ENCODE assay signal across 11 cellular contexts in the genomic region with DNA sequence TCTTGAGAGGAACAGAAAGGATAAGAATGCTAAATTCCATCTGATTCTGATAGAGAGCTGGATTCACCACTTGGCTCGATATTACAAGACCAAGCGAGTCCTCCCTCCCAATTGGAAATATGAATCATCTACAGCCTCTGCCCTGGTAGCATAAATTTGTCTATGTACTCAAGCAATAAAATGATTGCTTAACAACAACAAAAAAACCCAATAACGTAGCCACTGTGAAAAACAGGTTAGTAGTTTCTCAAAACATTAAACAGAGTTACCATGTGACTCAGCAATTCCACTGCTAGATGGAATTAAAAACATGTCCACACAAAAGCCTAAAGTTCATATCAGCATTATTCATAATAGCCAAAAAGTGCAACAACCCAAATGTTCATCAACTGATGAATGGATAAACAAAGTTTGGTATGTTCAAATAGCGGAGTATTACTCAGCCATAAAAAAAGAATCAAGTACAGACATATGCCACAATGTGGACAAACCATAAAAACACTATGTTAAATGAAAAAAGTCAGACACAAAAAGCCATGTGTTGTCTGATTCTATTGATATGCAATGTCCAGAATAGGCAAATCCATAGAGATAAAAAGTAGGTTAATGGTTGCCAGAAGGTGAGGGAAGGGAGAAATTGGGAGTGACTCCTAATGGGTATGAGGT. TPM values are rescaled to one million over a fixed set of nuclear protein-coding genes. Genes with fewer than 3 reads are reported as not detected.
DNase-seq lines count a peak whose midpoint lies in the region; ATAC-seq and TF ChIP-seq lines count a peak whose summit lies in the region.
"Had no signal": no experiment of that assay in that cellular context is flagged by ENCODE, and none has a peak within 500 bp of the region (broad histone marks: within the 10 kb centered on the region; RNA-seq: fewer than 3 reads in every experiment).

No MANE protein-coding gene starts in this region.

- H3K9me3 ChIP-seq in mammary epithelial cell (replicated peaks; ENCODE audit: insufficient read depth, low read length) = no peaks in the 10 kb centered on the region
- H3K9me3 ChIP-seq in mucosa of descending colon = no peaks in the 10 kb centered on the region

- WGBS in mammary epithelial cell (ENCODE audit: low coverage, missing lambda C conversion rate) = 0% methylated on average over 4 of the region's 4 CpGs

- DNase-seq in AG08395 (ENCODE audit: low spot score) (peak; percentile 58), NCI-H226 (peak; percentile 94), mammary epithelial cell (peak; percentile 98), mucosa of descending colon (no peak), NCI-H526 (lab: John Stamatoyannopoulos, UW) (no peak), DMS114 treated with DMSO at 0.1 percent for 48 hours (lab: John Stamatoyannopoulos, UW; ENCODE audit: unreplicated experiment) (no peak), SHP77 treated with DMSO at 0.1 percent for 48 hours (lab: John Stamatoyannopoulos, UW) (no peak), HuH-7 (ENCODE audit: low spot score) (no peak)
- DNase-seq: activated effector memory CD4-positive, alpha-beta T cell treated with Interleukin-2 at 50 U/mL for 16 hours; MM.1S; right cardiac atrium had no signal

- peak overlapping the region; percentile 93 for H3K27ac ChIP-seq in mammary epithelial cell (ENCODE audit: insufficient read depth, low read depth, low read length)

- H3K4me2 ChIP-seq in mammary epithelial cell (ENCODE audit: insufficient read depth, low read depth, low read length) = peak overlapping the region; percentile 41

- H3K4me1 ChIP-seq in mammary epithelial cell (ENCODE audit: insufficient read depth, low read length) = peaks cover 32% of the 10 kb centered on the region
- H3K4me1 ChIP-seq in mucosa of descending colon (ENCODE audit: low read depth) = peaks cover 10% of the 10 kb centered on the region

- H3K79me2 ChIP-seq in mammary epithelial cell (ENCODE audit: insufficient read depth, low read length) = no peaks in the 10 kb centered on the region

- H3K36me3 ChIP-seq in mammary epithelial cell (ENCODE audit: insufficient read depth, low read length) (no peaks in the 10 kb centered on the region), mucosa of descending colon (ENCODE audit: low read depth) (no peaks in the 10 kb centered on the region)

- intact Hi-C loops in mammary epithelial cell (cut with micrococcal nuclease) = loop anchor here (2.0 kb wide), 2 partner anchors 19 to 75 kb away; no protein-coding TSS in a partner anchor
- intact Hi-C loops in mucosa of descending colon (cut with DNase I, micrococcal nuclease) = no loop called here

- no peaks in the 10 kb centered on the region for H4K20me1 ChIP-seq in mammary epithelial cell (ENCODE audit: insufficient read depth, low read length)

- no peak overlapping the region for H2AFZ ChIP-seq in mammary epithelial cell (ENCODE audit: low read depth, low read length)

- TF ChIP-seq CTCF in mammary epithelial cell (conservative IDR thresholded peaks at IDR 0.05 in 1 of 2, IDR thresholded peaks at IDR 0.05 in 1 of 2; ENCODE audit: extremely low read depth in 1 of 2, insufficient read depth in 1 of 2, low read depth in 1 of 2, low read length in 2 of 2) = no peak
- no peak for TF ChIP-seq CTCF in mucosa of descending colon (IDR thresholded peaks at IDR 0.05)

- in situ Hi-C loops in mammary epithelial cell (cut with MboI; ENCODE audit: low sequenced_read_pairs in 2 of 2) = no loop called here

- peak; percentile 84 for ATAC-seq in mucosa of descending colon
- ATAC-seq: right cardiac atrium had no signal

- CTCF ChIA-PET in mammary epithelial cell (lab: Charles Lee; ENCODE audit: low non-redundant PET) = no interaction called here

- no TSS peak for BruUV-seq in mammary epithelial cell (replicated peaks; lab: Mats Ljungman, UMichigan)

- no peaks in the 10 kb centered on the region for H3K27me3 ChIP-seq in mammary epithelial cell (ENCODE audit: insufficient read depth, low read length)

- H3K4me3 ChIP-seq in mammary epithelial cell (replicated peaks in 1 of 3; ENCODE audit: insufficient read depth in 1 of 3, low read depth in 2 of 3, low read length in 3 of 3) (no peak overlapping the region), mucosa of descending colon (no peak overlapping the region)

- no peak overlapping the region for H3K9ac ChIP-seq in mammary epithelial cell (ENCODE audit: insufficient read depth, low read length)

- dilution Hi-C loops in mammary epithelial cell (cut with HindIII; ENCODE audit: low sequenced_read_pairs) = no loop called here

RNA-seq across cellular contexts. Expression of a gene that starts 16.8 kb away (rescaled TPM):
- total RNA-seq in mammary epithelial cell (1 to 10 TPM in 1 of 2 donors, not detected in 1; 2.2 TPM), mucosa of descending colon (1 to 10 TPM; 1.3 to 2.8 (median 2.4) TPM)
- 0.39 TPM for polyA plus RNA-seq in mammary epithelial cell
- 5.5 TPM for polyA minus RNA-seq in mammary epithelial cell
- total RNA-seq: right cardiac atrium had no signal

Comparison
In these comparisons a context has a peak if more than half of its experiments do, and no peak if none do; other contexts are left out.
1. DNase-seq: peak in AG08395 (single experiment), NCI-H226 (single experiment) and mammary epithelial cell (single experiment); none in mucosa of descending colon (0 of 3), NCI-H526 (0 of 2), DMS114 treated with DMSO at 0.1 percent for 48 hours (single experiment), SHP77 treated with DMSO at 0.1 percent for 48 hours (single experiment) and HuH-7 (single experiment).